Comparison of ENCODE assay signal across 9 cellular contexts in genomic region chr1:16903458-16903796, GRCh38. TPM values are rescaled to one million over a fixed set of nuclear protein-coding genes. Genes with fewer than 3 reads are reported as not detected.
DNase-seq lines count a peak whose midpoint lies in the region; ATAC-seq and TF ChIP-seq lines count a peak whose summit lies in the region.
"Had no signal": no experiment of that assay in that cellular context is flagged by ENCODE, and none has a peak within 500 bp of the region (broad histone marks: within the 10 kb centered on the region; RNA-seq: fewer than 3 reads in every experiment).

No MANE protein-coding gene starts in this region.

- no peaks in the 10 kb centered on the region; the same call in 1 of the 2 replicates for H3K36me3 ChIP-seq in WERI-Rb-1
- H3K36me3 ChIP-seq in left lung = no peaks in the 10 kb centered on the region
- no peaks in the 10 kb centered on the region for H3K36me3 ChIP-seq in thoracic aorta

- no peak for TF ChIP-seq CTCF in WERI-Rb-1 (IDR thresholded peaks at IDR 0.05; ENCODE audit: low read depth, low read length)
- TF ChIP-seq CTCF in left lung (IDR thresholded peaks at IDR 0.05) = no peak
- no peak for TF ChIP-seq CTCF in thoracic aorta (IDR thresholded peaks at IDR 0.05)

- H3K4me1 ChIP-seq in left lung (peaks cover 7 to 23% of the 10 kb centered on the region in 2 donors), thoracic aorta (ENCODE audit: control insufficient read depth in 1 of 2, low read depth in 2 of 2) (peaks cover 6 to 15% of the 10 kb centered on the region in 2 donors)

- H3K27me3 ChIP-seq in WERI-Rb-1 (ENCODE audit: insufficient read depth, low read depth, severe bottlenecking) (peaks cover 4% of the 10 kb centered on the region), left lung (no peaks in the 10 kb centered on the region), thoracic aorta (replicated peaks; ENCODE audit: insufficient read depth) (no peaks in the 10 kb centered on the region)

- ATAC-seq in left lung = no peak
- no peak for ATAC-seq in thoracic aorta (ENCODE audit: insufficient number of reproducible peaks, low FRiP score, low read depth)
- no peak for ATAC-seq in GM19397 (IDR thresholded peaks at IDR 0.05; ENCODE audit: unreplicated experiment)
- no peak for ATAC-seq in HG02571 (IDR thresholded peaks at IDR 0.05; ENCODE audit: unreplicated experiment)

- intact Hi-C loops in left lung (cut with DNase I) = no loop called here

- H3K4me3 ChIP-seq in WERI-Rb-1 (ENCODE audit: low read depth, low read length) = peak overlapping the region; percentile 53
- H3K4me3 ChIP-seq in left lung = peak overlapping the region; percentile 44 to 54
- peak overlapping the region; percentile 69 for H3K4me3 ChIP-seq in thoracic aorta

- peak; percentile 42 for DNase-seq in NCI-H526 treated with DMSO at 0.1 percent for 48 hours (lab: John Stamatoyannopoulos, UW)
- no peak for DNase-seq in NCI-H526 (lab: John Stamatoyannopoulos, UW)
- DNase-seq in WERI-Rb-1 = no peak
- no peak for DNase-seq in left lung
- DNase-seq in thoracic aorta (ENCODE audit: low spot score) = no peak
- DNase-seq in KBM-7 = no peak
- DNase-seq: NCI-H2029 treated with DMSO at 0.1 percent for 48 hours had no signal

- in situ Hi-C loops in KBM-7 (cut with MboI; ENCODE audit: low pct_unique_long_range_greater_than_20kb, low sequenced_read_pairs) = no loop called here

- H3K9me3 ChIP-seq in WERI-Rb-1 (ENCODE audit: severe bottlenecking) = peaks cover 3% of the 10 kb centered on the region
- no peaks in the 10 kb centered on the region for H3K9me3 ChIP-seq in left lung
- H3K9me3 ChIP-seq in thoracic aorta = no peaks in the 10 kb centered on the region

- H3K27ac ChIP-seq in WERI-Rb-1 (peak overlapping the region; percentile 100), left lung (peak overlapping the region; percentile 96 to 98), thoracic aorta (peak overlapping the region; percentile 92 to 97)

RNA-seq across cellular contexts. Expression of gene RNU1-2, which starts 7.6 kb away (rescaled TPM):
- total RNA-seq in left lung = 1,000 to 10,000 TPM; 2,748 to 3,444 TPM
- total RNA-seq in thoracic aorta = under 1 TPM; under 0.01 TPM

RNA-seq across cellular contexts. Expression of gene CROCC, which starts 18.3 kb away (rescaled TPM):
- 10 to 100 TPM; 19.1 to 19.7 TPM for total RNA-seq in left lung
- total RNA-seq in thoracic aorta = 10 to 100 TPM; 49.7 to 56.2 TPM

Comparison
In these comparisons a context has a peak if more than half of its experiments do, and no peak if none do; other contexts are left out.
1. RNA of gene RNU1-2, which starts 7.6 kb away (total RNA-seq): 2,748 to 3,444 TPM in left lung; under 0.01 TPM in thoracic aorta; every median in the first group is over 1,000 times any median in the second.
2. Peak in every context shown above with its lines, with median percentiles within 50 percentile points of each other: H3K27ac ChIP-seq and H3K4me3 ChIP-seq.